In genomic region chr1:51622455-51622913, GRCh38 we compare ENCODE assay signal across 8 cellular contexts. TPM values are rescaled to one million over a fixed set of nuclear protein-coding genes. Genes with fewer than 3 reads are reported as not detected.
DNase-seq lines count a peak whose midpoint lies in the region; ATAC-seq lines count a peak whose summit lies in the region.

No MANE protein-coding gene starts in this region.

- no peaks in the 10 kb centered on the region for H3K27me3 ChIP-seq in adipocyte (replicated peaks; ENCODE audit: control insufficient read depth, insufficient read depth, low read length)

- H3K27ac Mint-ChIP-seq in activated T-helper 1 cell treated with anti-CD3 and anti-CD28 coated beads, Interleukin-12 subunit alpha, Interleukin-12 subunit beta, Interleukin-2, Interleukin-4 antibody, amounts not matched to agents 30 ng/mL and 10 ng/mL and 1 ng/mL, durations not matched to agents 14 hours and 24 hours and 36 hours, result no peak overlapping the region

- no peaks in the 10 kb centered on the region for H3K36me3 ChIP-seq in adipocyte (ENCODE audit: control insufficient read depth, insufficient read depth, low read length, severe bottlenecking)

- peaks cover 16% of the 10 kb centered on the region for H3K4me1 Mint-ChIP-seq in activated T-helper 1 cell treated with anti-CD3 and anti-CD28 coated beads, Interleukin-12 subunit alpha, Interleukin-12 subunit beta, Interleukin-2, Interleukin-4 antibody, amounts not matched to agents 30 ng/mL and 10 ng/mL and 1 ng/mL, durations not matched to agents 14 hours and 24 hours and 36 hours (ENCODE audit: low read depth)

- no peak overlapping the region for H3K4me3 Mint-ChIP-seq in activated T-helper 1 cell treated with anti-CD3 and anti-CD28 coated beads, Interleukin-12 subunit alpha, Interleukin-12 subunit beta, Interleukin-2, Interleukin-4 antibody, amounts not matched to agents 30 ng/mL and 10 ng/mL and 1 ng/mL, durations not matched to agents 14 hours and 24 hours and 36 hours

- H3K27me3 Mint-ChIP-seq in activated T-helper 1 cell treated with anti-CD3 and anti-CD28 coated beads, Interleukin-12 subunit alpha, Interleukin-12 subunit beta, Interleukin-2, Interleukin-4 antibody, amounts not matched to agents 30 ng/mL and 10 ng/mL and 1 ng/mL, durations not matched to agents 14 hours and 24 hours and 36 hours (ENCODE audit: insufficient read depth), result no peaks in the 10 kb centered on the region

- no peak for ATAC-seq in HG02840 (IDR thresholded peaks at IDR 0.05; ENCODE audit: low FRiP score, unreplicated experiment)

- H3K9me3 Mint-ChIP-seq in activated T-helper 1 cell treated with anti-CD3 and anti-CD28 coated beads, Interleukin-12 subunit alpha, Interleukin-12 subunit beta, Interleukin-2, Interleukin-4 antibody, amounts not matched to agents 30 ng/mL and 10 ng/mL and 1 ng/mL, durations not matched to agents 14 hours and 24 hours and 36 hours, result no peaks in the 10 kb centered on the region

- H3K4me3 ChIP-seq in adipocyte (ENCODE audit: low read length), result no peak overlapping the region

- peaks cover 64% of the 10 kb centered on the region for H3K4me1 ChIP-seq in adipocyte (ENCODE audit: control insufficient read depth, insufficient read depth, low read length)

- no peaks in the 10 kb centered on the region for H3K36me3 Mint-ChIP-seq in activated T-helper 1 cell treated with anti-CD3 and anti-CD28 coated beads, Interleukin-12 subunit alpha, Interleukin-12 subunit beta, Interleukin-2, Interleukin-4 antibody, amounts not matched to agents 30 ng/mL and 10 ng/mL and 1 ng/mL, durations not matched to agents 14 hours and 24 hours and 36 hours (ENCODE audit: low read depth)

- no peaks in the 10 kb centered on the region for H3K9me3 ChIP-seq in adipocyte (ENCODE audit: control insufficient read depth, low read length)

- intact Hi-C loops in activated T-helper 1 cell treated with anti-CD3 and anti-CD28 coated beads, Interleukin-12 subunit alpha, Interleukin-12 subunit beta, Interleukin-2, Interleukin-4 antibody, amounts not matched to agents 30 ng/mL and 10 ng/mL and 1 ng/mL, durations not matched to agents 14 hours and 24 hours and 36 hours (cut with micrococcal nuclease), result no loop called here

- no peak overlapping the region for H3K9ac ChIP-seq in adipocyte (ENCODE audit: low read length)

- DNase-seq in DMS 273 (lab: John Stamatoyannopoulos, UW; ENCODE audit: unreplicated experiment) (peak; percentile 30), DMS 273 treated with DMSO at 0.1 percent for 48 hours (lab: John Stamatoyannopoulos, UW) (no peak), NCI-H2029 treated with DMSO at 0.1 percent for 48 hours (lab: John Stamatoyannopoulos, UW) (peak; percentile 98), adipocyte (ENCODE audit: low read depth) (peak; percentile 69), islet precursor cell (peak; percentile 97), HuH-7 (ENCODE audit: low spot score) (no peak)
- DNase-seq in activated T-helper 1 cell treated with anti-CD3 and anti-CD28 coated beads, Interleukin-12 subunit alpha, Interleukin-12 subunit beta, Interleukin-2, Interleukin-4 antibody, amounts not matched to agents 30 ng/mL and 10 ng/mL and 1 ng/mL, durations not matched to agents 14 hours and 24 hours and 36 hours (ENCODE audit: low spot score), result no peak

RNA-seq across cellular contexts. Expression of gene OSBPL9, which starts 5.6 kb away (rescaled TPM):
- total RNA-seq in activated T-helper 1 cell treated with anti-CD3 and anti-CD28 coated beads, Interleukin-12 subunit alpha, Interleukin-12 subunit beta, Interleukin-2, Interleukin-4 antibody, amounts not matched to agents 30 ng/mL and 10 ng/mL and 1 ng/mL, durations not matched to agents 14 hours and 24 hours and 36 hours, result 48.1 and 48.8 TPM in 2 replicates

Comparison
In these comparisons a context has a peak if more than half of its experiments do, and no peak if none do; other contexts are left out.
1. DNase-seq: peak in DMS 273 (single experiment), NCI-H2029 treated with DMSO at 0.1 percent for 48 hours (single experiment), adipocyte (single experiment) and islet precursor cell (single experiment); none in DMS 273 treated with DMSO at 0.1 percent for 48 hours (single experiment), HuH-7 (single experiment) and activated T-helper 1 cell treated with anti-CD3 and anti-CD28 coated beads, Interleukin-12 subunit alpha, Interleukin-12 subunit beta, Interleukin-2, Interleukin-4 antibody, amounts not matched to agents 30 ng/mL and 10 ng/mL and 1 ng/mL, durations not matched to agents 14 hours and 24 hours and 36 hours (single experiment).